Comparison of ENCODE assay signal across 11 cellular contexts in the genomic region with DNA sequence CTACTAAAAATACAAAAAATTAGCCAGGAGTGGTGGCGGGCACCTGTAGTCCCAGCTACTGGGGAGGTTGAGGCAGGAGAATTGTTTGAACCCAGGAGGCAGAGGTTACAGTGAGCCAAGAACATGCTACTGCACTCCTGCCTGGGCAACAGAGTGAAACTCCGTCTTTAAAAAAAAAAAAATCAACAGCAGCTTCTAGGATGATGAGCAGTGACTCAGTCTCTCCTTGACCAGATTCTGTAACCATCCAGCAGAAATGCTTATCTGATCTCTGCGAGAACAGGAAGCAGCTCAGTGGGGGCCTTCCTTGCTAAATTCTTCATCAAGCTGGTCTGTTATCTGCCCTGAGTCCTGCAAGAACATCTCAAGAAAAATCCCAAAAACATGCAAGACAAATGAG. TPM values are rescaled to one million over a fixed set of nuclear protein-coding genes. Genes with fewer than 3 reads are reported as not detected.
"Had no signal": no experiment of that assay in that cellular context is flagged by ENCODE, and none has a peak within 500 bp of the region (broad histone marks: within the 10 kb centered on the region; RNA-seq: fewer than 3 reads in every experiment).

No MANE protein-coding gene starts in this region.

RNA-seq across cellular contexts. Expression of a gene that starts 5.5 kb away (rescaled TPM):
- total RNA-seq: activated CD4-positive, alpha-beta memory T cell treated with anti-CD3 and anti-CD28 coated beads, Interleukin-2, amount 10 ng/mL, durations not matched to agents 7 days and 5 days; activated naive CD8-positive, alpha-beta T cell treated with anti-CD3 and anti-CD28 coated beads, Interleukin-2, amount 10 ng/mL, durations not matched to agents 7 days and 5 days; activated T-cell treated with anti-CD3 and anti-CD28 coated beads, Interleukin-2, amount 50 U/mL, for 72 hours; dermis blood vessel endothelial cell; esophagus mucosa; heart left ventricle; left ventricle myocardium inferior; mesenteric fat pad; osteoblast; psoas muscle; sciatic nerve had no signal
- polyA plus RNA-seq: heart left ventricle had no signal
